ENCODE assay signal across 9 cellular contexts in genomic region chr1:153750026-153750995, GRCh38. TPM values are rescaled to one million over a fixed set of nuclear protein-coding genes. Genes with fewer than 3 reads are reported as not detected.
A peak's percentile ranks its signal among the peaks of the same experiment; 100 is the strongest.
DNase-seq lines count a peak whose midpoint lies in the region; ATAC-seq, FAIRE-seq and TF ChIP-seq lines count a peak whose summit lies in the region.
"Had no signal": no experiment of that assay in that cellular context is flagged by ENCODE, and none has a peak within 500 bp of the region (broad histone marks: within the 10 kb centered on the region; RNA-seq: fewer than 3 reads in every experiment).

No MANE protein-coding gene starts in this region.

- H3K36me3 Mint-ChIP-seq in natural killer cell: peaks cover 18% of the 10 kb centered on the region

- TF ChIP-seq CTCF in esophagus squamous epithelium (IDR thresholded peaks at IDR 0.05): no peak
- TF ChIP-seq CTCF in upper lobe of left lung (IDR thresholded peaks at IDR 0.05): peak in 2 of 6 experiments; percentile 25 to 37
- TF ChIP-seq CTCF in natural killer cell (IDR thresholded peaks at IDR 0.05): no peak

- no peak overlapping the region for H2BK12ac ChIP-seq in mesenchymal stem cell (ENCODE audit: low read length in 2 of 2)

- peak; percentile 12 to 97 (median 60) for TF ChIP-seq EP300 in upper lobe of left lung (IDR thresholded peaks at IDR 0.05)

- no peak overlapping the region for H4K8ac ChIP-seq in mesenchymal stem cell (ENCODE audit: low read length)

- intact Hi-C loops in esophagus squamous epithelium (cut with DNase I): no loop called here
- intact Hi-C loops in natural killer cell (cut with micrococcal nuclease): no loop called here

- no peak overlapping the region for H3K18ac ChIP-seq in mesenchymal stem cell (ENCODE audit: low read depth in 1 of 2, low read length in 2 of 2)

- DNase-seq in RCC 7860 (ENCODE audit: low spot score) (peak; percentile 61), esophagus squamous epithelium (lab: John Stamatoyannopoulos, UW) (no peak), mesenchymal stem cell (no peak), upper lobe of left lung (peak in 1 of 2 donors; percentile 79), NCI-H1105 (lab: John Stamatoyannopoulos, UW) (no peak), natural killer cell (no peak)
- DNase-seq in stimulated activated CD8-positive, alpha-beta memory T cell treated with anti-CD3 and anti-CD28 coated beads, Interleukin-4, amount 100 ng/mL, for 48 hours: no peak

- peaks cover 21 to 98% (median 29%) of the 10 kb centered on the region in 3 donors for H3K36me3 ChIP-seq in esophagus squamous epithelium
- peaks cover 36 to 67% of the 10 kb centered on the region in 2 experiments for H3K36me3 ChIP-seq in mesenchymal stem cell (ENCODE audit: control insufficient read depth in 1 of 2, insufficient read depth in 2 of 2, low read depth in 1 of 2, low read length in 2 of 2)
- H3K36me3 ChIP-seq in upper lobe of left lung: peaks cover 4 to 88% (median 44%) of the 10 kb centered on the region in 4 donors

- H3K79me1 ChIP-seq in mesenchymal stem cell (replicated peaks; ENCODE audit: low read length, poor library complexity, severe bottlenecking): peaks cover 14% of the 10 kb centered on the region

- H3K4me1 ChIP-seq in esophagus squamous epithelium: peaks cover 0 to 36% (median 3%) of the 10 kb centered on the region in 3 donors
- H3K4me1 ChIP-seq in mesenchymal stem cell (ENCODE audit: control insufficient read depth, insufficient read depth, low read depth, low read length): peaks cover 7% of the 10 kb centered on the region
- H3K4me1 ChIP-seq in upper lobe of left lung: peaks cover 43 to 50% (median 45%) of the 10 kb centered on the region in 4 donors

- H3K27me3 ChIP-seq in esophagus squamous epithelium: no peaks in the 10 kb centered on the region
- no peaks in the 10 kb centered on the region for H3K27me3 ChIP-seq in mesenchymal stem cell (ENCODE audit: control insufficient read depth in 1 of 2, insufficient read depth in 1 of 2, low read length in 2 of 2)
- H3K27me3 ChIP-seq in upper lobe of left lung: no peaks in the 10 kb centered on the region

- no peak overlapping the region for H3K23ac ChIP-seq in mesenchymal stem cell (ENCODE audit: low read length in 2 of 2)

- H2AK5ac ChIP-seq in mesenchymal stem cell (ENCODE audit: low read length, severe bottlenecking): no peak overlapping the region

- no peak overlapping the region for H2BK120ac ChIP-seq in mesenchymal stem cell (ENCODE audit: low read depth, low read length)

- ATAC-seq in upper lobe of left lung (ENCODE audit: low FRiP score in 2 of 2) (peak; percentile 53 to 91), natural killer cell (no peak)

- H3K4ac ChIP-seq in mesenchymal stem cell (ENCODE audit: low read depth in 1 of 2, low read length in 2 of 2): no peak overlapping the region

- H3K27ac Mint-ChIP-seq in natural killer cell: no peak overlapping the region
- H3K27ac Mint-ChIP-seq: activated naive CD4-positive, alpha-beta T cell treated with anti-CD3 and anti-CD28 coated beads, Interleukin-2, amount 10 ng/mL, durations not matched to agents 7 days and 5 days had no signal

- H3K4me3 ChIP-seq in esophagus squamous epithelium (no peak overlapping the region), mesenchymal stem cell (ENCODE audit: insufficient read depth in 1 of 2, low read depth in 1 of 2, low read length in 2 of 2) (no peak overlapping the region), upper lobe of left lung (no peak overlapping the region)

- no peak for TF ChIP-seq POLR2A in esophagus squamous epithelium (IDR thresholded peaks at IDR 0.05)
- peak in 1 of 4 donors; percentile 53 for TF ChIP-seq POLR2A in upper lobe of left lung (IDR thresholded peaks at IDR 0.05)

- no peak overlapping the region for H3K14ac ChIP-seq in mesenchymal stem cell (ENCODE audit: low read length in 2 of 2)

- no peak overlapping the region for H2BK5ac ChIP-seq in mesenchymal stem cell (ENCODE audit: low read depth, low read length, poor library complexity, severe bottlenecking)

- H2AFZ ChIP-seq in mesenchymal stem cell (ENCODE audit: low read depth, low read length): no peak overlapping the region

- no peak overlapping the region for H3K4me3 Mint-ChIP-seq in natural killer cell
- H3K4me3 Mint-ChIP-seq: activated naive CD4-positive, alpha-beta T cell treated with anti-CD3 and anti-CD28 coated beads, Interleukin-2, amount 10 ng/mL, durations not matched to agents 7 days and 5 days had no signal

- peaks cover 6 to 7% of the 10 kb centered on the region in 2 donors for H3K4me1 Mint-ChIP-seq in natural killer cell

- H3K27ac ChIP-seq in esophagus squamous epithelium: peak overlapping the region in 3 of 4 donors; percentile 17 to 64 (median 63)
- no peak overlapping the region for H3K27ac ChIP-seq in mesenchymal stem cell (ENCODE audit: low read length, poor library complexity, severe bottlenecking)
- peak overlapping the region; percentile 77 to 85 (median 80) for H3K27ac ChIP-seq in upper lobe of left lung

- WGBS in esophagus squamous epithelium, 2 donors: 64 to 65% methylated on average over 6 of the region's 6 CpGs
- 67% methylated on average over 4 of the region's 6 CpGs for WGBS in mesenchymal stem cell
- 51 to 52% methylated on average over 6 of the region's 6 CpGs for WGBS in upper lobe of left lung, 2 donors

- H3K9ac ChIP-seq in mesenchymal stem cell (ENCODE audit: low read length): peak overlapping the region; percentile 71

- H3K9me3 Mint-ChIP-seq in natural killer cell: no peaks in the 10 kb centered on the region
- H3K9me3 Mint-ChIP-seq: activated naive CD4-positive, alpha-beta T cell treated with anti-CD3 and anti-CD28 coated beads, Interleukin-2, amount 10 ng/mL, durations not matched to agents 7 days and 5 days had no signal

- H3K27me3 Mint-ChIP-seq in natural killer cell (ENCODE audit: low read depth in 2 of 2): no peaks in the 10 kb centered on the region
- H3K27me3 Mint-ChIP-seq: activated naive CD4-positive, alpha-beta T cell treated with anti-CD3 and anti-CD28 coated beads, Interleukin-2, amount 10 ng/mL, durations not matched to agents 7 days and 5 days had no signal

- no peaks in the 10 kb centered on the region for H3K9me3 ChIP-seq in esophagus squamous epithelium
- H3K9me3 ChIP-seq in mesenchymal stem cell (ENCODE audit: control insufficient read depth, low read length): no peaks in the 10 kb centered on the region
- no peaks in the 10 kb centered on the region for H3K9me3 ChIP-seq in upper lobe of left lung

- H4K91ac ChIP-seq in mesenchymal stem cell (ENCODE audit: low read length): no peak overlapping the region

- no peak overlapping the region for H2BK15ac ChIP-seq in mesenchymal stem cell (ENCODE audit: low read depth, poor library complexity, severe bottlenecking)

- H3K4me2 ChIP-seq in mesenchymal stem cell (ENCODE audit: low read length, poor library complexity, severe bottlenecking): no peak overlapping the region

- FAIRE-seq in RCC 7860 (lab: Jason Lieb, UNC): peak; percentile 88
- FAIRE-seq: kidney had no signal

RNA-seq across cellular contexts. Expression of gene INTS3, which starts 22.5 kb away (rescaled TPM):
- 10 to 100 TPM; 24.6 to 27.9 (median 26.2) TPM for total RNA-seq in esophagus squamous epithelium
- polyA plus RNA-seq in mesenchymal stem cell (2013, experiment 1 of 2): 23.0 TPM
- polyA plus RNA-seq in mesenchymal stem cell (2013, experiment 2 of 2): 21.1 TPM
- 100 to 1,000 TPM in 1 of 6 donors, 10 to 100 TPM in 5; 58.2 to 159 (median 63.1) TPM for total RNA-seq in upper lobe of left lung
- 10 to 100 TPM; 44.3 to 55.3 (median 44.5) TPM for total RNA-seq in natural killer cell

RNA-seq across cellular contexts. Expression of gene SLC27A3, which starts 24.9 kb away (rescaled TPM):
- total RNA-seq in esophagus squamous epithelium (10 to 100 TPM in 2 of 4 donors, 1 to 10 TPM in 2; 7.6 to 15.0 (median 11.2) TPM), upper lobe of left lung (100 to 1,000 TPM in 5 of 6 donors, 10 to 100 TPM in 1; 92.8 to 272 (median 167) TPM), natural killer cell (100 to 1,000 TPM in 1 of 3 donors, 10 to 100 TPM in 2; 65.3 to 107 (median 89.8) TPM)
- polyA plus RNA-seq in mesenchymal stem cell (2013, experiment 1 of 2): 10.6 TPM
- 10.2 TPM for polyA plus RNA-seq in mesenchymal stem cell (2013, experiment 2 of 2)

Comparison
In these comparisons a context has a peak if more than half of its experiments do, and no peak if none do; other contexts are left out.
1. ATAC-seq: peak in upper lobe of left lung (2 of 2); none in natural killer cell (0 of 3).
2. RNA of gene SLC27A3, which starts 24.9 kb away (total RNA-seq): 92.8 to 272 TPM in upper lobe of left lung and 65.3 to 107 TPM in natural killer cell; 7.6 to 15.0 TPM in esophagus squamous epithelium; every median in the first group is over 4 times any median in the second.